Comparison of ENCODE assay signal across 9 cellular contexts in the genomic region with DNA sequence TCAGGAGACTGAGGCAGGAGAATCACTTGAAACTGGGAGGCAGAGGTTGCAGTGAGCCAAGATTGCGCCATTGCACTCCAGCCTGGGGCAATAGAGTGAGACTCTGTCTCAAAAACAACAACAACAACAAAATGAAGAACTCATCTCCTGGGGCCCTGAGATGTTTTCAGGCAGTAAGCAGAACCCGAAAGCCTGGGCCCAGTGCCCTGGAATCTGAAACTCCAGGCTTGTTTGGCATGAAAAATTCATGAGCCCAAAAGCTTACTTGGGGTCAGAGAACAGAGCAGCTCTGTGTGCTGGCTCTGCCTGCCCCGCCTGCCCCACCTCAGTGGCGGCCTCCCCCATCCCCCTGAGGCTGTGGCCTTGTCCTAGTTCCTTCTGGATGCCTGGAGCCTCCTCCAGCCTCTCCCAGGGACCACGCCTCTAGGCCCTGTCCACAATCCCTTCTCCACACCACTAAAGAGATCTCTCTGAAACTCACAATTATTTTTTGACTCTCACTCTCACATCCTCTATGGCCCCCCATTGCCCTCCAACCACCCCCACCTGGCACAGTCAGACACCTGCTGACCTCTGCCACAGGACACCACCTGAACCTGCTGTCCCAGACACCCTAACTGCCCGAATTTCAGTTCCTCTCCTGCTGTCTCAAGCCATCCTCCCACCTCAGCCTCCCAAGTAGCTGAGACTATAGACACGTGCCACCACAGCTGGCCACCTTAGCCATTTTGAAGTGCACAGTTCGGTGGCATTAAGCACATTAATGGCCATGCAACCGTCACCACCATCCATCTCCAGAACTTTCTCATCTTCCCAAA. TPM values are rescaled to one million over a fixed set of nuclear protein-coding genes. Genes with fewer than 3 reads are reported as not detected.
DNase-seq lines count a peak whose midpoint lies in the region; ATAC-seq and TF ChIP-seq lines count a peak whose summit lies in the region.
"Had no signal": no experiment of that assay in that cellular context is flagged by ENCODE, and none has a peak within 500 bp of the region (broad histone marks: within the 10 kb centered on the region; RNA-seq: fewer than 3 reads in every experiment).

No MANE protein-coding gene starts in this region.

- H3K9me2 ChIP-seq in PC-9 (ENCODE audit: insufficient read depth): no peaks in the 10 kb centered on the region
- H3K9me2 ChIP-seq in GM23248 (ENCODE audit: insufficient read depth): no peaks in the 10 kb centered on the region

- peak; percentile 40 for ATAC-seq in GM18870 (IDR thresholded peaks at IDR 0.05; ENCODE audit: unreplicated experiment)
- ATAC-seq in GM21717 (IDR thresholded peaks at IDR 0.05; ENCODE audit: unreplicated experiment): no peak

- CTCF ChIA-PET in PC-9 (lab: Charles Lee): no interaction called here

- TF ChIP-seq CTCF in PC-9 (conservative IDR thresholded peaks at IDR 0.05): no peak

- peak overlapping the region; percentile 27; the same call in 1 of the 2 replicates for H3K27ac ChIP-seq in PC-9
- peak overlapping the region in 12 of 21 experiments; percentile 3 to 74 (median 42) for H3K27ac ChIP-seq in skin epidermis
- no peak overlapping the region for H3K27ac ChIP-seq in GM23248

- H3K9me3 ChIP-seq in PC-9 (ENCODE audit: insufficient read depth, low read depth) (no peaks in the 10 kb centered on the region), GM23248 (ENCODE audit: low read depth) (no peaks in the 10 kb centered on the region)

- H3K79me2 ChIP-seq in PC-9 (ENCODE audit: low read depth) (no peaks in the 10 kb centered on the region), GM23248 (ENCODE audit: insufficient read depth) (no peaks in the 10 kb centered on the region)

- intact Hi-C loops in PC-9 (cut with micrococcal nuclease; ENCODE audit: unreplicated experiment) (no loop called here), cardiac septum (cut with DNase I) (no loop called here)

- H2AFZ ChIP-seq in PC-9: 0 out of 2 replicates have a peak overlapping the region, but pooled peaks have one; percentile 6
- no peak overlapping the region for H2AFZ ChIP-seq in GM23248

- peaks cover 8% of the 10 kb centered on the region for H3F3A ChIP-seq in PC-9 (ENCODE audit: insufficient read depth, low read depth)
- H3F3A ChIP-seq in GM23248 (ENCODE audit: insufficient read depth): no peaks in the 10 kb centered on the region

- H3K4me2 ChIP-seq in PC-9 (peak overlapping the region; percentile 45), GM23248 (ENCODE audit: unreplicated experiment) (no peak overlapping the region)

- H3K36me3 ChIP-seq in PC-9 (ENCODE audit: low read depth): no peaks in the 10 kb centered on the region
- no peaks in the 10 kb centered on the region for H3K36me3 ChIP-seq in GM23248 (ENCODE audit: low read depth)

- 40% methylated on average over 7 to 9 of the region's 9 CpGs for WGBS in GM23248 (ENCODE audit: low coverage in 1 of 2, low lambda C conversion rate in 2 of 2, missing lambda C conversion rate in 2 of 2), 2 experiments

- H3K4me3 ChIP-seq in PC-9: no peak overlapping the region
- no peak overlapping the region for H3K4me3 ChIP-seq in skin epidermis
- no peak overlapping the region for H3K4me3 ChIP-seq in GM23248

- in situ Hi-C loops in GM23248 (cut with MboI): no loop called here

- H3K27me3 ChIP-seq in PC-9 (ENCODE audit: insufficient read depth, low read depth): no peaks in the 10 kb centered on the region
- H3K27me3 ChIP-seq in GM23248 (replicated peaks; ENCODE audit: insufficient read depth): no peaks in the 10 kb centered on the region; the same call in 1 of the 2 replicates

- no peaks in the 10 kb centered on the region for H4K20me1 ChIP-seq in PC-9 (ENCODE audit: insufficient read depth)
- no peaks in the 10 kb centered on the region for H4K20me1 ChIP-seq in GM23248 (ENCODE audit: insufficient read depth)

- DNase-seq in PC-9: peak; percentile 34 to 48
- DNase-seq in cardiac septum (ENCODE audit: low spot score): peak; percentile 77
- no peak for DNase-seq in GM23248
- no peak for DNase-seq in stimulated activated CD4-positive, alpha-beta T cell treated with anti-CD3 and anti-CD28 coated beads, Interleukin-4, amount 100 ng/mL, for 4 hours
- DNase-seq in GDM1 (lab: John Stamatoyannopoulos, UW): no peak
- DNase-seq: SW 1271 had no signal

- peaks cover 15% of the 10 kb centered on the region for H3K4me1 ChIP-seq in PC-9 (replicated peaks; ENCODE audit: insufficient read depth)
- no peaks in the 10 kb centered on the region for H3K4me1 ChIP-seq in GM23248 (ENCODE audit: insufficient read depth)

- POLR2A ChIA-PET in PC-9 (lab: Charles Lee; ENCODE audit: unreplicated experiment): interaction anchor here (0.5 to 0.7 kb wide), 2 partner anchors 31 to 102 kb away, joined by 3 to 4 read pairs; partner anchors contain the start of gene SLC44A2

- H3K9ac ChIP-seq in GM23248: no peak overlapping the region

- BruUV-seq in PC-9 (replicated peaks; lab: Mats Ljungman, UMichigan): no TSS peak

RNA-seq across cellular contexts. Expression of gene AP1M2, which starts 6.9 kb away (rescaled TPM):
- total RNA-seq in PC-9 (2021): 94.5 and 126 TPM in 2 replicates
- not detected for total RNA-seq in cardiac septum
- not detected in 2 replicates for total RNA-seq in GM23248 (2014; rRNA removed; shearing (Covaris generic))
- not detected in 2 replicates for polyA plus RNA-seq in GM23248 (2016; fragmentation: Nextera tagmentation; extraction: Ambion mirVana)

RNA-seq across cellular contexts. Expression of gene CDKN2D, which starts 25.2 kb away (rescaled TPM):
- total RNA-seq in PC-9 (2021): 8.3 and 10.1 TPM in 2 replicates
- 14.9 TPM for total RNA-seq in cardiac septum
- 7.8 and 8.5 TPM in 2 replicates for total RNA-seq in GM23248 (2014; rRNA removed; shearing (Covaris generic))
- 10.7 and 11.7 TPM in 2 replicates for polyA plus RNA-seq in GM23248 (2016; fragmentation: Nextera tagmentation; extraction: Ambion mirVana)

RNA-seq across cellular contexts. Expression of gene KRI1, which starts 28.2 kb away (rescaled TPM):
- total RNA-seq in PC-9 (2021): 24.5 and 27.0 TPM in 2 replicates
- total RNA-seq in cardiac septum: 10.8 TPM
- total RNA-seq in GM23248 (2014; rRNA removed; shearing (Covaris generic)): 10.5 and 11.3 TPM in 2 replicates
- polyA plus RNA-seq in GM23248 (2016; fragmentation: Nextera tagmentation; extraction: Ambion mirVana): 14.9 and 15.1 TPM in 2 replicates

RNA-seq across cellular contexts. Expression of gene SLC44A2, which starts 31.3 kb away (rescaled TPM):
- 205 and 239 TPM in 2 replicates for total RNA-seq in PC-9 (2021)
- 114 TPM for total RNA-seq in cardiac septum
- 17.4 and 41.1 TPM in 2 replicates for total RNA-seq in GM23248 (2014; rRNA removed; shearing (Covaris generic))
- polyA plus RNA-seq in GM23248 (2016; fragmentation: Nextera tagmentation; extraction: Ambion mirVana): 44.5 and 48.6 TPM in 2 replicates

RNA-seq across cellular contexts. Expression of gene ATG4D, which starts 50.3 kb away (rescaled TPM):
- 33.1 and 40.2 TPM in 2 replicates for total RNA-seq in PC-9 (2021)
- total RNA-seq in cardiac septum: 47.6 TPM
- 12.4 and 18.0 TPM in 2 replicates for total RNA-seq in GM23248 (2014; rRNA removed; shearing (Covaris generic))
- 6.2 and 6.3 TPM in 2 replicates for polyA plus RNA-seq in GM23248 (2016; fragmentation: Nextera tagmentation; extraction: Ambion mirVana)

Comparison
In these comparisons a context has a peak if more than half of its experiments do, and no peak if none do; other contexts are left out.
1. DNase-seq: peak in PC-9 (2 of 2) and cardiac septum (single experiment); none in GM23248 (single experiment), stimulated activated CD4-positive, alpha-beta T cell treated with anti-CD3 and anti-CD28 coated beads, Interleukin-4, amount 100 ng/mL, for 4 hours (0 of 2) and GDM1 (single experiment).
2. RNA of gene AP1M2, which starts 6.9 kb away (total RNA-seq): 94.5 to 126 TPM in PC-9; not detected in cardiac septum (single experiment) and not detected in GM23248; every median in the first group is over 10 times any median in the second.